12 cellular contexts compared by ENCODE assay signal in the genomic region with DNA sequence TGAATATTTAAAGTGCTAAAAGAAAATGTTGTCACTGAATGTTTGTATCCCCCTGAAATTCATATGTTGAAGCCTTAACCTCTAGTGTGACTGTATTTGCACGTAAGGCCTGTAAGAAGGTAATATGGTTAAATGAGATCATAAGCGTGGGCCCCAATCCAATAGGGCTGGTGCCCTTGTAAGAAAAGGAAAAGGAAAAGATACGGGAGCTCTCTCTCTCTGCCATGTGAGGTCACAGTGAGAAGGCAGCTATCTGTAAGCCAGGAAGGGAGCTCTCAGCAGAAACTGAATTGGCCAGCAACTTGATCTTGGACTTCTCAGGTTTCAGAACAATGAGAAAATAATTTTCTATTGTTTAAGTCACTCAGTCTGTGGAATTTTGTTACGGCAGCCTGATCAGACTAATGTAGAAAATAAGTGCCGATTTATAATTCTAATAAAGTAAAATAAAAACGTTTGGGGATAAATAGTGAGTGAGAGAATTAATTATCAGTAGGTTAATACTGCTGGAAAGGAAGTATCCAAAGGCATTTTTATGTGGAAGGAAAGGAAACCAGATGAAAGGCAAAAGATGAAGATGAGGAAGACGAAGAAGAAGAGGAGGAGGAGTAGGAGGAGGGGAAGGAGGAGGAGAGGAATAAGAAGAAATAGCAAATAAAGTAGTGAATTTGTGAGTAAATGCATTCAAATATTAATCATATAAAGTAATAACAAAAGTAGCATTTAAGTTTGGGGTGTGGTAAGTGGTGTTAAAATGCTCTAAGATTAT.
DNase-seq lines count a peak whose midpoint lies in the region; ATAC-seq and TF ChIP-seq lines count a peak whose summit lies in the region.
"Had no signal": no experiment of that assay in that cellular context is flagged by ENCODE, and none has a peak within 500 bp of the region (broad histone marks: within the 10 kb centered on the region; RNA-seq: fewer than 3 reads in every experiment).

No MANE protein-coding gene starts in this region.

- no peak overlapping the region for H3K4me3 Mint-ChIP-seq in Caco-2 (ENCODE audit: unreplicated experiment)
- H3K4me3 Mint-ChIP-seq: activated CD4-positive, alpha-beta T cell treated with anti-CD3 and anti-CD28 coated beads for 36 hours; neural progenitor cell had no signal

- no peaks in the 10 kb centered on the region for H3K27me3 Mint-ChIP-seq in Caco-2 (ENCODE audit: insufficient read depth, unreplicated experiment)
- H3K27me3 Mint-ChIP-seq: activated CD4-positive, alpha-beta T cell treated with anti-CD3 and anti-CD28 coated beads for 36 hours had no signal

- H3K9me3 ChIP-seq in gastrocnemius medialis = no peaks in the 10 kb centered on the region
- H3K9me3 ChIP-seq in Caco-2 = no peaks in the 10 kb centered on the region; the same call in 1 of the 2 replicates

- peak overlapping the region in 1 of 4 donors; percentile 69 for H3K27ac ChIP-seq in gastrocnemius medialis
- H3K27ac ChIP-seq: neural progenitor cell had no signal

- ATAC-seq in left cardiac atrium = peak in 1 of 2 donors; percentile 56
- peak; percentile 65 to 70 for ATAC-seq in gastrocnemius medialis
- no peak for ATAC-seq in GM21825 (IDR thresholded peaks at IDR 0.05; ENCODE audit: unreplicated experiment)
- ATAC-seq: activated CD4-positive, alpha-beta T cell treated with anti-CD3 and anti-CD28 coated beads for 36 hours had no signal

- H3K4me3 ChIP-seq in gastrocnemius medialis (peak overlapping the region in 1 of 4 donors; percentile 26), Caco-2 (ENCODE audit: low read depth, low read length) (no peak overlapping the region)
- H3K4me3 ChIP-seq: neural progenitor cell had no signal

- H3K27ac Mint-ChIP-seq in Caco-2 (ENCODE audit: unreplicated experiment) = no peak overlapping the region
- H3K27ac Mint-ChIP-seq: activated CD4-positive, alpha-beta T cell treated with anti-CD3 and anti-CD28 coated beads for 36 hours; neural progenitor cell had no signal

- H3K36me3 ChIP-seq in gastrocnemius medialis (no peaks in the 10 kb centered on the region), Caco-2 (ENCODE audit: control insufficient read depth, insufficient read depth, low read length) (no peaks in the 10 kb centered on the region)
- H3K36me3 ChIP-seq: neural progenitor cell had no signal

- no peaks in the 10 kb centered on the region for H3K36me3 Mint-ChIP-seq in Caco-2 (ENCODE audit: insufficient read depth, unreplicated experiment)
- H3K36me3 Mint-ChIP-seq: neural progenitor cell had no signal

- in situ Hi-C loops in gastrocnemius medialis (cut with MboI; ENCODE audit: low sequenced_read_pairs in 4 of 4) = no loop called here

- DNase-seq in NCI-H510A treated with DMSO at 0.1 percent for 48 hours (lab: John Stamatoyannopoulos, UW) (peak; percentile 67), NCI-H510A (lab: John Stamatoyannopoulos, UW) (no peak), amniotic epithelial cell (ENCODE audit: low read depth) (peak; percentile 27), left cardiac atrium (peak; percentile 26), gastrocnemius medialis (peak in 1 of 2 donors; percentile 4), Caco-2 (no peak), GM03348 (ENCODE audit: low spot score) (no peak)
- DNase-seq: activated CD4-positive, alpha-beta T cell treated with anti-CD3 and anti-CD28 coated beads for 36 hours; activated T-cell treated with anti-CD3 and anti-CD28 coated beads, Interleukin-2, amount 50 U/mL, for 1 hour; NCI-H1930 had no signal

- BruUV-seq in Caco-2 (replicated peaks; lab: Mats Ljungman, UMichigan) = no TSS peak

- no peaks in the 10 kb centered on the region for H3K4me1 Mint-ChIP-seq in Caco-2 (ENCODE audit: low read depth, unreplicated experiment)

- no peak for TF ChIP-seq POLR2A in gastrocnemius medialis (IDR thresholded peaks at IDR 0.05)

- H3K4me1 ChIP-seq in gastrocnemius medialis = peaks cover 0 to 18% of the 10 kb centered on the region in 2 donors
- no peaks in the 10 kb centered on the region for H3K4me1 ChIP-seq in Caco-2
- H3K4me1 ChIP-seq: neural progenitor cell had no signal

- TF ChIP-seq CTCF in gastrocnemius medialis (IDR thresholded peaks at IDR 0.05 in 4 of 5, conservative IDR thresholded peaks at IDR 0.05 in 1 of 5) (no peak), Caco-2 (IDR thresholded peaks at IDR 0.05; ENCODE audit: insufficient read depth in 1 of 2, low read depth in 1 of 2, low read length in 1 of 2, severe bottlenecking in 1 of 2, unreplicated experiment in 1 of 2) (no peak)

- no peaks in the 10 kb centered on the region for H3K9me3 Mint-ChIP-seq in Caco-2 (ENCODE audit: unreplicated experiment)
- H3K9me3 Mint-ChIP-seq: neural progenitor cell had no signal

- CTCF ChIA-PET in Caco-2 (lab: Charles Lee) = no interaction called here

- H3K27me3 ChIP-seq in gastrocnemius medialis (no peaks in the 10 kb centered on the region), Caco-2 (replicated peaks; ENCODE audit: control insufficient read depth, insufficient read depth, low read length) (no peaks in the 10 kb centered on the region)
- H3K27me3 ChIP-seq: neural progenitor cell had no signal

- POLR2A ChIA-PET in Caco-2 (lab: Charles Lee) = no interaction called here

- intact Hi-C loops in left cardiac atrium (cut with DNase I) = no loop called here
- intact Hi-C loops in gastrocnemius medialis (cut with DNase I; ENCODE audit: low total_unique reads) = no loop called here
- intact Hi-C loops in Caco-2 (cut with micrococcal nuclease; ENCODE audit: unreplicated experiment) = no loop called here

Comparison
In these comparisons a context has a peak if more than half of its experiments do, and no peak if none do; other contexts are left out.
1. DNase-seq: peak in NCI-H510A treated with DMSO at 0.1 percent for 48 hours (single experiment), amniotic epithelial cell (single experiment) and left cardiac atrium (single experiment); none in NCI-H510A (single experiment), Caco-2 (0 of 2) and GM03348 (single experiment).